1 cellular context compared by ENCODE assay signal in genomic region chr14:49853158-49853477, GRCh38.
TF ChIP-seq lines count a peak whose summit lies in the region.

No MANE protein-coding gene starts in this region.

TF ChIP-seq in H1, 55 proteins besides CTCF, POLR2A, EP300 and RAD21:
- TF ChIP-seq, protein P1, sequence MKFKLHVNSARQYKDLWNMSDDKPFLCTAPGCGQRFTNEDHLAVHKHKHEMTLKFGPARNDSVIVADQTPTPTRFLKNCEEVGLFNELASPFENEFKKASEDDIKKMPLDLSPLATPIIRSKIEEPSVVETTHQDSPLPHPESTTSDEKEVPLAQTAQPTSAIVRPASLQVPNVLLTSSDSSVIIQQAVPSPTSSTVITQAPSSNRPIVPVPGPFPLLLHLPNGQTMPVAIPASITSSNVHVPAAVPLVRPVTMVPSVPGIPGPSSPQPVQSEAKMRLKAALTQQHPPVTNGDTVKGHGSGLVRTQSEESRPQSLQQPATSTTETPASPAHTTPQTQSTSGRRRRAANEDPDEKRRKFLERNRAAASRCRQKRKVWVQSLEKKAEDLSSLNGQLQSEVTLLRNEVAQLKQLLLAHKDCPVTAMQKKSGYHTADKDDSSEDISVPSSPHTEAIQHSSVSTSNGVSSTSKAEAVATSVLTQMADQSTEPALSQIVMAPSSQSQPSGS (IDR thresholded peaks at IDR 0.05; ENCODE audit: low read length): no peak
- TF ChIP-seq RFX5 (IDR thresholded peaks at IDR 0.05; ENCODE audit: borderline replicate concordance, low read depth, low read length) (no peak), TAF1 (IDR thresholded peaks at IDR 0.05; ENCODE audit: low read depth, low read length) (no peak), CREB1 (IDR thresholded peaks at IDR 0.05) (no peak), ASH2L (IDR thresholded peaks at IDR 0.05; ENCODE audit: low read length) (no peak), CBX5 (IDR thresholded peaks at IDR 0.05; ENCODE audit: low read depth, low read length) (no peak), CHD1 (IDR thresholded peaks at IDR 0.05; ENCODE audit: low read depth, low read length) (no peak), GABPA (IDR thresholded peaks at IDR 0.05; ENCODE audit: borderline replicate concordance, insufficient read depth, low read length) (no peak), SIX5 (IDR thresholded peaks at IDR 0.05; ENCODE audit: low read depth, low read length) (no peak), JUN (IDR thresholded peaks at IDR 0.05; ENCODE audit: low read depth, low read length) (no peak), E2F6 (IDR thresholded peaks at IDR 0.05) (no peak), SIN3A (conservative IDR thresholded peaks at IDR 0.05 in 1 of 2, IDR thresholded peaks at IDR 0.05 in 1 of 2; ENCODE audit: low read depth in 1 of 2, low read length in 2 of 2) (no peak), HDAC2 (IDR thresholded peaks at IDR 0.05; ENCODE audit: borderline replicate concordance in 1 of 2, low read depth in 2 of 2, low read length in 2 of 2) (no peak), BCL11A (IDR thresholded peaks at IDR 0.05; ENCODE audit: low read depth in 2 of 2, low read length in 2 of 2) (no peak), KDM4A (IDR thresholded peaks at IDR 0.05; ENCODE audit: low read depth, low read length, severe bottlenecking) (no peak)
- TF ChIP-seq, protein P2, sequence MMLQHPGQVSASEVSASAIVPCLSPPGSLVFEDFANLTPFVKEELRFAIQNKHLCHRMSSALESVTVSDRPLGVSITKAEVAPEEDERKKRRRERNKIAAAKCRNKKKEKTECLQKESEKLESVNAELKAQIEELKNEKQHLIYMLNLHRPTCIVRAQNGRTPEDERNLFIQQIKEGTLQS (IDR thresholded peaks at IDR 0.05; ENCODE audit: insufficient read depth, low read depth, low read length): no peak
TF ChIP-seq in H1: peak in this region for 0.
